In the genomic region with DNA sequence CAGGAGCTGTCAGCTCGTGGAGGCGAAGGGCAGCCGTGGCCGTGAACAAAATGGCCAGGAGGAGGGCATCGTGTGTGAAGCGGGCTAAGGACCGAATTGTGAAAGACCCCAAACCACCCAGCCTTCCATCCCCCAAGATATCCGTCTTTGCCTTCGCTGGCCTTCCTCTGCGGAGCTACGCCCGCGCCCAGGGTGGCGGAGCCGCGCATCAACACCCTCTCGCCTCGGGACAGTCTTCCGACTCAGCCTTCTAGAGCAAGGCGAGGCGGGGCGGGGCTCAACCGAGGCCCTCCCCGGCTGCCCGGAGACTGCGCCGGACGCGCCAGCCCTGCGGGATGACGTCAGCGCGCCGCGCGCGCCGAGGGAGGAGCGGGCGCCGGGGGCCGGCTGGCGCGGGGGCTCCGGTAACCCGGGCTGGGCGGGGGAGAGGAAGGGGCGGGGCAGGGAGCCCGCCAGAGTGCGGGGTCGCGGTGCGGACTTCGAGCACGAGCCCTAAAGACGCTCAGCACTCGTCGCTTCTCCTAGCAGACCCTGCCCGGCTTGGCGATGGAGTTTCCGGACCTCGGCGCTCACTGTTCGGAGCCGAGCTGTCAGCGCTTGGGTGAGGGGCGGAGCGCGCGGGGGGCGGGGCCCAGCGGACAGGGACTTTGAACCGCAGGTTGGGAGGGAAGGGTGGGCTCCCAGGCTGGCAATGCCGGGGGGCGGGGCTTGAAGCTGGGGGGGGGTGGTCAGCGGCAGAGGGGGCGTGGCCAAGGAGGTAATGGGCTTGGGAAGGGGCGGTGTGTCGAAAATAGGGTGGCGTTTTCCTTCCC, we compare ENCODE assay signal across 1 cellular context.
A peak's percentile ranks its signal among the peaks of the same experiment; 100 is the strongest.
TF ChIP-seq lines count a peak whose summit lies in the region.

TSS of gene ZFAND2B (plus strand) at position 341 of the 812 bp plus-strand sequence. CDS start at position 547, 206 bp downstream.

TF ChIP-seq in K562, 482 proteins besides CTCF, POLR2A, EP300 and RAD21 (continued from another document and continues in another):
- TF ChIP-seq, protein P1, sequence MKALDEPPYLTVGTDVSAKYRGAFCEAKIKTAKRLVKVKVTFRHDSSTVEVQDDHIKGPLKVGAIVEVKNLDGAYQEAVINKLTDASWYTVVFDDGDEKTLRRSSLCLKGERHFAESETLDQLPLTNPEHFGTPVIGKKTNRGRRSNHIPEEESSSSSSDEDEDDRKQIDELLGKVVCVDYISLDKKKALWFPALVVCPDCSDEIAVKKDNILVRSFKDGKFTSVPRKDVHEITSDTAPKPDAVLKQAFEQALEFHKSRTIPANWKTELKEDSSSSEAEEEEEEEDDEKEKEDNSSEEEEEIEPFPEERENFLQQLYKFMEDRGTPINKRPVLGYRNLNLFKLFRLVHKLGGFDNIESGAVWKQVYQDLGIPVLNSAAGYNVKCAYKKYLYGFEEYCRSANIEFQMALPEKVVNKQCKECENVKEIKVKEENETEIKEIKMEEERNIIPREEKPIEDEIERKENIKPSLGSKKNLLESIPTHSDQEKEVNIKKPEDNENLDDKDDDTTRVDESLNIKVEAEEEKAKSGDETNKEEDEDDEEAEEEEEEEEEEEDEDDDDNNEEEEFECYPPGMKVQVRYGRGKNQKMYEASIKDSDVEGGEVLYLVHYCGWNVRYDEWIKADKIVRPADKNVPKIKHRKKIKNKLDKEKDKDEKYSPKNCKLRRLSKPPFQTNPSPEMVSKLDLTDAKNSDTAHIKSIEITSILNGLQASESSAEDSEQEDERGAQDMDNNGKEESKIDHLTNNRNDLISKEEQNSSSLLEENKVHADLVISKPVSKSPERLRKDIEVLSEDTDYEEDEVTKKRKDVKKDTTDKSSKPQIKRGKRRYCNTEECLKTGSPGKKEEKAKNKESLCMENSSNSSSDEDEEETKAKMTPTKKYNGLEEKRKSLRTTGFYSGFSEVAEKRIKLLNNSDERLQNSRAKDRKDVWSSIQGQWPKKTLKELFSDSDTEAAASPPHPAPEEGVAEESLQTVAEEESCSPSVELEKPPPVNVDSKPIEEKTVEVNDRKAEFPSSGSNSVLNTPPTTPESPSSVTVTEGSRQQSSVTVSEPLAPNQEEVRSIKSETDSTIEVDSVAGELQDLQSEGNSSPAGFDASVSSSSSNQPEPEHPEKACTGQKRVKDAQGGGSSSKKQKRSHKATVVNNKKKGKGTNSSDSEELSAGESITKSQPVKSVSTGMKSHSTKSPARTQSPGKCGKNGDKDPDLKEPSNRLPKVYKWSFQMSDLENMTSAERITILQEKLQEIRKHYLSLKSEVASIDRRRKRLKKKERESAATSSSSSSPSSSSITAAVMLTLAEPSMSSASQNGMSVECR (CRISPR knock-in tag; IDR thresholded peaks at IDR 0.05), result 0 out of 2 replicates have a peak, but pooled peaks have one; percentile 39
- TF ChIP-seq, protein P2, sequence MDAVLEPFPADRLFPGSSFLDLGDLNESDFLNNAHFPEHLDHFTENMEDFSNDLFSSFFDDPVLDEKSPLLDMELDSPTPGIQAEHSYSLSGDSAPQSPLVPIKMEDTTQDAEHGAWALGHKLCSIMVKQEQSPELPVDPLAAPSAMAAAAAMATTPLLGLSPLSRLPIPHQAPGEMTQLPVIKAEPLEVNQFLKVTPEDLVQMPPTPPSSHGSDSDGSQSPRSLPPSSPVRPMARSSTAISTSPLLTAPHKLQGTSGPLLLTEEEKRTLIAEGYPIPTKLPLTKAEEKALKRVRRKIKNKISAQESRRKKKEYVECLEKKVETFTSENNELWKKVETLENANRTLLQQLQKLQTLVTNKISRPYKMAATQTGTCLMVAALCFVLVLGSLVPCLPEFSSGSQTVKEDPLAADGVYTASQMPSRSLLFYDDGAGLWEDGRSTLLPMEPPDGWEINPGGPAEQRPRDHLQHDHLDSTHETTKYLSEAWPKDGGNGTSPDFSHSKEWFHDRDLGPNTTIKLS (IDR thresholded peaks at IDR 0.05; ENCODE audit: borderline replicate concordance, low read depth), result no peak
- TF ChIP-seq PURB (CRISPR knock-in tag; IDR thresholded peaks at IDR 0.05; ENCODE audit: low read depth) (no peak), NFIC (IDR thresholded peaks at IDR 0.05) (no peak), ZNF398 (CRISPR knock-in tag; IDR thresholded peaks at IDR 0.05) (no peak), CREB1 (IDR thresholded peaks at IDR 0.05) (peak; percentile 83), CREB1 (CRISPR knock-in tag; IDR thresholded peaks at IDR 0.05) (peak; percentile 64; the same call in 1 of the 2 replicates), CREM (IDR thresholded peaks at IDR 0.05; ENCODE audit: low read depth) (peak; percentile 89), ZNF668 (CRISPR knock-in tag; IDR thresholded peaks at IDR 0.05) (no peak), RUNX1 (IDR thresholded peaks at IDR 0.05; ENCODE audit: low read depth) (0 out of 2 replicates have a peak, but pooled peaks have one; percentile 73), ZNF766 (CRISPR knock-in tag; conservative IDR thresholded peaks at IDR 0.05) (no peak), E2F5 (CRISPR knock-in tag; IDR thresholded peaks at IDR 0.05) (no peak), ZBED1 (IDR thresholded peaks at IDR 0.05) (no peak), TBP (optimal IDR thresholded peaks at IDR 0.05; ENCODE audit: low read depth, low read length) (peak; percentile 48), DPF2 (IDR thresholded peaks at IDR 0.05) (0 out of 2 replicates have a peak, but pooled peaks have one; percentile 28), ZBTB7A (IDR thresholded peaks at IDR 0.05; ENCODE audit: borderline replicate concordance, control insufficient read depth, low read depth, low read length) (peak; percentile 64; the same call in 1 of the 2 replicates), TAF1 (IDR thresholded peaks at IDR 0.05; ENCODE audit: control insufficient read depth, extremely low read depth, insufficient read depth, low read length, severe bottlenecking) (peak; percentile 87), RBBP5 (IDR thresholded peaks at IDR 0.05; ENCODE audit: borderline replicate concordance, insufficient read depth, low read length, poor library complexity, severe bottlenecking) (peak; percentile 52), HDAC1 (IDR thresholded peaks at IDR 0.05) (peak in 1 of 2 experiments; percentile 40; a peak in 1 of 4 replicates), EP400 (IDR thresholded peaks at IDR 0.05) (peak; percentile 59), CCNT2 (IDR thresholded peaks at IDR 0.05; ENCODE audit: borderline replicate concordance, extremely low read depth, insufficient read length, low read depth, low read length) (peak; percentile 49), DIDO1 (tag; IDR thresholded peaks at IDR 0.05; ENCODE audit: low read depth) (no peak), NCOA2 (IDR thresholded peaks at IDR 0.05; ENCODE audit: partially characterized antibody in 2 of 2) (no peak), POLR2B (IDR thresholded peaks at IDR 0.05; ENCODE audit: low read depth, partially characterized antibody) (peak; percentile 87), NRF1 (conservative IDR thresholded peaks at IDR 0.05 in 1 of 2, IDR thresholded peaks at IDR 0.05 in 1 of 2) (peak; percentile 89 to 90), ZBTB17 (CRISPR knock-in tag; IDR thresholded peaks at IDR 0.05) (no peak), GTF2E2 (tag; IDR thresholded peaks at IDR 0.05) (peak; percentile 73), FOS (IDR thresholded peaks at IDR 0.05; ENCODE audit: extremely low read depth, insufficient read length) (no peak), YY1 (IDR thresholded peaks at IDR 0.05; ENCODE audit: borderline replicate concordance in 1 of 3, control insufficient read depth in 1 of 3, extremely low read depth in 1 of 3, insufficient read depth in 3 of 3, insufficient read length in 1 of 3, insufficient replicate concordance in 2 of 3, low read depth in 1 of 3, low read length in 2 of 3) (peak in 2 of 3 experiments; percentile 37 to 41), GABPA (tag; conservative IDR thresholded peaks at IDR 0.05; ENCODE audit: low read depth) (no peak; the same call in 1 of the 2 replicates), ZBTB2 (IDR thresholded peaks at IDR 0.05) (0 out of 2 replicates have a peak, but pooled peaks have one; percentile 27), MBD2 (IDR thresholded peaks at IDR 0.05; ENCODE audit: borderline replicate concordance, low read depth) (no peak), ZNF77 (CRISPR knock-in tag; IDR thresholded peaks at IDR 0.05) (no peak), PKNOX1 (IDR thresholded peaks at IDR 0.05) (0 out of 2 replicates have a peak, but pooled peaks have one; percentile 13)
- TF ChIP-seq, protein P3, sequence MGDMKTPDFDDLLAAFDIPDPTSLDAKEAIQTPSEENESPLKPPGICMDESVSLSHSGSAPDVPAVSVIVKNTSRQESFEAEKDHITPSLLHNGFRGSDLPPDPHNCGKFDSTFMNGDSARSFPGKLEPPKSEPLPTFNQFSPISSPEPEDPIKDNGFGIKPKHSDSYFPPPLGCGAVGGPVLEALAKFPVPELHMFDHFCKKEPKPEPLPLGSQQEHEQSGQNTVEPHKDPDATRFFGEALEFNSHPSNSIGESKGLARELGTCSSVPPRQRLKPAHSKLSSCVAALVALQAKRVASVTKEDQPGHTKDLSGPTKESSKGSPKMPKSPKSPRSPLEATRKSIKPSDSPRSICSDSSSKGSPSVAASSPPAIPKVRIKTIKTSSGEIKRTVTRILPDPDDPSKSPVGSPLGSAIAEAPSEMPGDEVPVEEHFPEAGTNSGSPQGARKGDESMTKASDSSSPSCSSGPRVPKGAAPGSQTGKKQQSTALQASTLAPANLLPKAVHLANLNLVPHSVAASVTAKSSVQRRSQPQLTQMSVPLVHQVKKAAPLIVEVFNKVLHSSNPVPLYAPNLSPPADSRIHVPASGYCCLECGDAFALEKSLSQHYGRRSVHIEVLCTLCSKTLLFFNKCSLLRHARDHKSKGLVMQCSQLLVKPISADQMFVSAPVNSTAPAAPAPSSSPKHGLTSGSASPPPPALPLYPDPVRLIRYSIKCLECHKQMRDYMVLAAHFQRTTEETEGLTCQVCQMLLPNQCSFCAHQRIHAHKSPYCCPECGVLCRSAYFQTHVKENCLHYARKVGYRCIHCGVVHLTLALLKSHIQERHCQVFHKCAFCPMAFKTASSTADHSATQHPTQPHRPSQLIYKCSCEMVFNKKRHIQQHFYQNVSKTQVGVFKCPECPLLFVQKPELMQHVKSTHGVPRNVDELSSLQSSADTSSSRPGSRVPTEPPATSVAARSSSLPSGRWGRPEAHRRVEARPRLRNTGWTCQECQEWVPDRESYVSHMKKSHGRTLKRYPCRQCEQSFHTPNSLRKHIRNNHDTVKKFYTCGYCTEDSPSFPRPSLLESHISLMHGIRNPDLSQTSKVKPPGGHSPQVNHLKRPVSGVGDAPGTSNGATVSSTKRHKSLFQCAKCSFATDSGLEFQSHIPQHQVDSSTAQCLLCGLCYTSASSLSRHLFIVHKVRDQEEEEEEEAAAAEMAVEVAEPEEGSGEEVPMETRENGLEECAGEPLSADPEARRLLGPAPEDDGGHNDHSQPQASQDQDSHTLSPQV (IDR thresholded peaks at IDR 0.05), result 0 out of 2 replicates have a peak, but pooled peaks have one; percentile 34
- TF ChIP-seq, protein P4, sequence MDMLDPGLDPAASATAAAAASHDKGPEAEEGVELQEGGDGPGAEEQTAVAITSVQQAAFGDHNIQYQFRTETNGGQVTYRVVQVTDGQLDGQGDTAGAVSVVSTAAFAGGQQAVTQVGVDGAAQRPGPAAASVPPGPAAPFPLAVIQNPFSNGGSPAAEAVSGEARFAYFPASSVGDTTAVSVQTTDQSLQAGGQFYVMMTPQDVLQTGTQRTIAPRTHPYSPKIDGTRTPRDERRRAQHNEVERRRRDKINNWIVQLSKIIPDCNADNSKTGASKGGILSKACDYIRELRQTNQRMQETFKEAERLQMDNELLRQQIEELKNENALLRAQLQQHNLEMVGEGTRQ (CRISPR knock-in tag; IDR thresholded peaks at IDR 0.05), result no peak
- TF ChIP-seq, protein P5, sequence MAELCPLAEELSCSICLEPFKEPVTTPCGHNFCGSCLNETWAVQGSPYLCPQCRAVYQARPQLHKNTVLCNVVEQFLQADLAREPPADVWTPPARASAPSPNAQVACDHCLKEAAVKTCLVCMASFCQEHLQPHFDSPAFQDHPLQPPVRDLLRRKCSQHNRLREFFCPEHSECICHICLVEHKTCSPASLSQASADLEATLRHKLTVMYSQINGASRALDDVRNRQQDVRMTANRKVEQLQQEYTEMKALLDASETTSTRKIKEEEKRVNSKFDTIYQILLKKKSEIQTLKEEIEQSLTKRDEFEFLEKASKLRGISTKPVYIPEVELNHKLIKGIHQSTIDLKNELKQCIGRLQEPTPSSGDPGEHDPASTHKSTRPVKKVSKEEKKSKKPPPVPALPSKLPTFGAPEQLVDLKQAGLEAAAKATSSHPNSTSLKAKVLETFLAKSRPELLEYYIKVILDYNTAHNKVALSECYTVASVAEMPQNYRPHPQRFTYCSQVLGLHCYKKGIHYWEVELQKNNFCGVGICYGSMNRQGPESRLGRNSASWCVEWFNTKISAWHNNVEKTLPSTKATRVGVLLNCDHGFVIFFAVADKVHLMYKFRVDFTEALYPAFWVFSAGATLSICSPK (IDR thresholded peaks at IDR 0.05; ENCODE audit: borderline replicate concordance), result no peak
